In genomic region chr16:57720142-57720575, GRCh38 we compare ENCODE assay signal across 9 cellular contexts. TPM values are rescaled to one million over a fixed set of nuclear protein-coding genes. Genes with fewer than 3 reads are reported as not detected.
A peak's percentile ranks its signal among the peaks of the same experiment; 100 is the strongest.
DNase-seq lines count a peak whose midpoint lies in the region; ATAC-seq, FAIRE-seq and TF ChIP-seq lines count a peak whose summit lies in the region.
"Had no signal": no experiment of that assay in that cellular context is flagged by ENCODE, and none has a peak within 500 bp of the region (broad histone marks: within the 10 kb centered on the region; RNA-seq: fewer than 3 reads in every experiment).

No MANE protein-coding gene starts in this region.

- no peaks in the 10 kb centered on the region for H3K27me3 ChIP-seq in CD4-positive, alpha-beta memory T cell (ENCODE audit: insufficient read depth, low read length)
- peaks cover 4% of the 10 kb centered on the region for H3K27me3 ChIP-seq in astrocyte (ENCODE audit: insufficient read depth, low read length)

- peak; percentile 59 for TF ChIP-seq CTCF in astrocyte (IDR thresholded peaks at IDR 0.05; ENCODE audit: insufficient read depth, low read depth, low read length)

- H3K79me2 ChIP-seq in astrocyte (ENCODE audit: insufficient read depth, low read length): no peaks in the 10 kb centered on the region

- no peak for ATAC-seq in HG02973 (IDR thresholded peaks at IDR 0.05; ENCODE audit: unreplicated experiment)

- no peaks in the 10 kb centered on the region for H3K36me3 Mint-ChIP-seq in CD4-positive, alpha-beta memory T cell
- H3K36me3 Mint-ChIP-seq in astrocyte (ENCODE audit: low read depth, unreplicated experiment): no peaks in the 10 kb centered on the region
- H3K36me3 Mint-ChIP-seq: IgD-negative memory B cell had no signal

- H3K27ac ChIP-seq in CD4-positive, alpha-beta memory T cell (ENCODE audit: low read depth, low read length): no peak overlapping the region
- no peak overlapping the region for H3K27ac ChIP-seq in astrocyte (ENCODE audit: low read depth, low read length)

- no peak overlapping the region for H3K9ac ChIP-seq in astrocyte (ENCODE audit: low read length)

- no peaks in the 10 kb centered on the region for H3K4me1 Mint-ChIP-seq in CD4-positive, alpha-beta memory T cell
- H3K4me1 Mint-ChIP-seq in astrocyte (ENCODE audit: low read depth, unreplicated experiment): no peaks in the 10 kb centered on the region

- H4K20me1 ChIP-seq in astrocyte (ENCODE audit: insufficient read depth, low read length): no peaks in the 10 kb centered on the region

- peaks cover 0 to 2% (median 0%) of the 10 kb centered on the region in 8 donors for H3K9me3 Mint-ChIP-seq in CD4-positive, alpha-beta memory T cell
- no peaks in the 10 kb centered on the region for H3K9me3 Mint-ChIP-seq in astrocyte (ENCODE audit: unreplicated experiment)
- H3K9me3 Mint-ChIP-seq: IgD-negative memory B cell had no signal

- CTCF ChIA-PET in CD4-positive, alpha-beta memory T cell (lab: Charles Lee; ENCODE audit: partially characterized antibody): no interaction called here

- no peaks in the 10 kb centered on the region for H3K4me1 ChIP-seq in CD4-positive, alpha-beta memory T cell (ENCODE audit: insufficient read depth, low read length)
- no peaks in the 10 kb centered on the region for H3K4me1 ChIP-seq in astrocyte (ENCODE audit: insufficient read depth, low read length)

- H3K36me3 ChIP-seq in CD4-positive, alpha-beta memory T cell (ENCODE audit: insufficient read depth, low read length): no peaks in the 10 kb centered on the region
- H3K36me3 ChIP-seq in astrocyte (ENCODE audit: insufficient read depth, low read length): no peaks in the 10 kb centered on the region

- no peak for TF ChIP-seq POLR2A in H54 (IDR thresholded peaks at IDR 0.05; ENCODE audit: low read depth, low read length)

- H3K4me3 Mint-ChIP-seq in CD4-positive, alpha-beta memory T cell: no peak overlapping the region
- H3K4me3 Mint-ChIP-seq in astrocyte (ENCODE audit: unreplicated experiment): no peak overlapping the region
- H3K4me3 Mint-ChIP-seq: IgD-negative memory B cell had no signal

- H3K4me3 ChIP-seq in CD4-positive, alpha-beta memory T cell (ENCODE audit: low read length in 2 of 2): no peak overlapping the region
- no peak overlapping the region for H3K4me3 ChIP-seq in astrocyte (ENCODE audit: insufficient read depth, low read depth, low read length)

- peak overlapping the region in 1 of 7 donors; percentile 47 for H3K27ac Mint-ChIP-seq in CD4-positive, alpha-beta memory T cell
- no peak overlapping the region for H3K27ac Mint-ChIP-seq in astrocyte (ENCODE audit: unreplicated experiment)
- H3K27ac Mint-ChIP-seq: IgD-negative memory B cell had no signal

- FAIRE-seq in H54 (lab: Jason Lieb, UNC) (peak; percentile 48), astrocyte (lab: Jason Lieb, UNC) (no peak)

- no peaks in the 10 kb centered on the region for H3K9me3 ChIP-seq in CD4-positive, alpha-beta memory T cell (ENCODE audit: control insufficient read depth in 1 of 2, low read length in 2 of 2)
- no peaks in the 10 kb centered on the region for H3K9me3 ChIP-seq in astrocyte (ENCODE audit: insufficient read depth, low read depth, low read length)

- POLR2A ChIA-PET in CD4-positive, alpha-beta memory T cell (lab: Charles Lee; ENCODE audit: partially characterized antibody): no interaction called here

- H3K4me2 ChIP-seq in astrocyte (ENCODE audit: low read length): no peak overlapping the region

- intact Hi-C loops in CD4-positive, alpha-beta memory T cell (cut with micrococcal nuclease): loop anchor here (1.0 kb wide), 2 partner anchors 128 to 144 kb away; no protein-coding TSS in a partner anchor

- DNase-seq in CD4-positive, alpha-beta memory T cell: peak in 3 of 5 donors; percentile 28 to 37 (median 33)
- DNase-seq in H54 (ENCODE audit: insufficient read length, low spot score) (peak; percentile 47), RKO (ENCODE audit: low spot score) (peak; percentile 40), astrocyte (ENCODE audit: low read depth) (peak; percentile 8), iris pigment epithelial cell (ENCODE audit: low read depth) (peak; percentile 66), NCI-H1436 (lab: John Stamatoyannopoulos, UW) (no peak)
- peak; percentile 32 to 53 for DNase-seq in stimulated activated CD8-positive, alpha-beta memory T cell treated with anti-CD3 and anti-CD28 coated beads, Interleukin-15, amount 100 ng/mL, for 48 hours (ENCODE audit: low read depth in 2 of 2)

- H2AFZ ChIP-seq in astrocyte (ENCODE audit: low read depth, low read length): no peak overlapping the region

- H3K27me3 Mint-ChIP-seq in CD4-positive, alpha-beta memory T cell: peaks cover 6% of the 10 kb centered on the region in 2 donors
- peaks cover 29% of the 10 kb centered on the region for H3K27me3 Mint-ChIP-seq in astrocyte (ENCODE audit: low read depth, unreplicated experiment)

RNA-seq across cellular contexts. Expression of gene KATNB1, which starts 15.4 kb away (rescaled TPM):
- total RNA-seq in CD4-positive, alpha-beta memory T cell: 10 to 100 TPM; 25.1 to 25.9 TPM
- polyA plus RNA-seq in CD4-positive, alpha-beta memory T cell: 10 to 100 TPM; 23.6 to 26.1 TPM
- 21.1 and 28.6 TPM in 2 replicates for total RNA-seq in astrocyte

RNA-seq across cellular contexts. Expression of gene DRC7, which starts 25.6 kb away (rescaled TPM):
- total RNA-seq in CD4-positive, alpha-beta memory T cell: not detected
- polyA plus RNA-seq in CD4-positive, alpha-beta memory T cell: not detected
- not detected in 2 replicates for total RNA-seq in astrocyte
- polyA plus RNA-seq: IgD-negative memory B cell had no signal

RNA-seq across cellular contexts. Expression of gene ADGRG3, which starts 52.1 kb away (rescaled TPM):
- not detected for total RNA-seq in CD4-positive, alpha-beta memory T cell
- polyA plus RNA-seq in CD4-positive, alpha-beta memory T cell: not detected
- not detected in 2 replicates for total RNA-seq in astrocyte
- polyA plus RNA-seq: IgD-negative memory B cell had no signal
